In genomic region chr10:91350651-91351081, GRCh38 we compare ENCODE assay signal across 17 cellular contexts. TPM values are rescaled to one million over a fixed set of nuclear protein-coding genes. Genes with fewer than 3 reads are reported as not detected.
DNase-seq lines count a peak whose midpoint lies in the region; ATAC-seq, FAIRE-seq and TF ChIP-seq lines count a peak whose summit lies in the region.
"Had no signal": no experiment of that assay in that cellular context is flagged by ENCODE, and none has a peak within 500 bp of the region (broad histone marks: within the 10 kb centered on the region; RNA-seq: fewer than 3 reads in every experiment).

No MANE protein-coding gene starts in this region.

- TF ChIP-seq POLR2A in right lobe of liver (IDR thresholded peaks at IDR 0.05), result no peak
- TF ChIP-seq POLR2A in uterus (IDR thresholded peaks at IDR 0.05), result no peak

- no peaks in the 10 kb centered on the region for H3K27me3 ChIP-seq in right lobe of liver
- no peaks in the 10 kb centered on the region for H3K27me3 ChIP-seq in uterus
- H3K27me3 ChIP-seq in effector memory CD4-positive, alpha-beta T cell (replicated peaks; ENCODE audit: control insufficient read depth, insufficient read depth, low read length, poor library complexity, severe bottlenecking), result no peaks in the 10 kb centered on the region

- H3K27ac ChIP-seq in caudate nucleus (ENCODE audit: low read depth, low read length) (peak overlapping the region; percentile 0), right lobe of liver (peak overlapping the region in 2 of 3 donors; percentile 21 to 27), uterus (no peak overlapping the region)
- no peak overlapping the region for H3K27ac ChIP-seq in effector memory CD4-positive, alpha-beta T cell (ENCODE audit: insufficient read depth, low read length, poor library complexity, severe bottlenecking)

- DNase-seq in NCI-H748 (lab: John Stamatoyannopoulos, UW; ENCODE audit: unreplicated experiment) (peak; percentile 3), NCI-H748 treated with DMSO at 0.1 percent for 48 hours (lab: John Stamatoyannopoulos, UW) (no peak), caudate nucleus (lab: John Stamatoyannopoulos, UW) (no peak), right lobe of liver (no peak), urothelium cell line (ENCODE audit: low spot score) (peak; percentile 19), uterus (no peak)
- no peak for DNase-seq in effector memory CD4-positive, alpha-beta T cell
- DNase-seq: ACHN; activated CD8-positive, alpha-beta T cell treated with anti-CD3 and anti-CD28 coated beads for 36 hours; endodermal cell; NCI-H82; SHP77; stimulated activated naive CD8-positive, alpha-beta T cell treated with anti-CD3 and anti-CD28 coated beads, Interleukin-15, Interleukin-2, amounts not matched to agents 100 U/mL and 50 U/mL, for 24 hours; T1000 had no signal

- H3K4me1 ChIP-seq in right lobe of liver (peaks cover 0 to 4% (median 0%) of the 10 kb centered on the region in 4 donors), uterus (no peaks in the 10 kb centered on the region)
- no peaks in the 10 kb centered on the region for H3K4me1 ChIP-seq in effector memory CD4-positive, alpha-beta T cell (ENCODE audit: control insufficient read depth, insufficient read depth, low read length, poor library complexity, severe bottlenecking)

- ATAC-seq in right lobe of liver, result peak; percentile 60 to 76 (median 69)
- no peak for ATAC-seq in GM18520 (IDR thresholded peaks at IDR 0.05; ENCODE audit: unreplicated experiment)
- ATAC-seq: activated CD8-positive, alpha-beta T cell treated with anti-CD3 and anti-CD28 coated beads for 36 hours; activated T-helper 17 cell treated with anti-CD3 and anti-CD28 coated beads, Interleukin-2, amount 50 U/mL, for 72 hours; natural killer cell treated with Interleukin-12 subunit alpha and Interleukin-12 subunit beta and Interleukin-15 and Interleukin-18, amount 100 ng/mL, for 72 hours; stimulated activated naive CD8-positive, alpha-beta T cell treated with anti-CD3 and anti-CD28 coated beads, Interleukin-15, Interleukin-2, amounts not matched to agents 100 U/mL and 50 U/mL, for 24 hours had no signal

- H3K36me3 ChIP-seq in right lobe of liver, result no peaks in the 10 kb centered on the region
- no peaks in the 10 kb centered on the region for H3K36me3 ChIP-seq in uterus
- no peaks in the 10 kb centered on the region for H3K36me3 ChIP-seq in effector memory CD4-positive, alpha-beta T cell (ENCODE audit: control insufficient read depth, insufficient read depth, low read length)

- H3K4me3 ChIP-seq in right lobe of liver (no peak overlapping the region), uterus (no peak overlapping the region)
- H3K4me3 ChIP-seq in effector memory CD4-positive, alpha-beta T cell (ENCODE audit: insufficient read depth, low read depth, low read length, poor library complexity, severe bottlenecking), result no peak overlapping the region

- no peaks in the 10 kb centered on the region for H3K9me3 ChIP-seq in right lobe of liver
- no peaks in the 10 kb centered on the region for H3K9me3 ChIP-seq in uterus
- no peaks in the 10 kb centered on the region for H3K9me3 ChIP-seq in effector memory CD4-positive, alpha-beta T cell (ENCODE audit: control insufficient read depth, low read length)

- no peak for FAIRE-seq in urothelium cell line (lab: Jason Lieb, UNC)

- WGBS in right lobe of liver (ENCODE audit: insufficient coverage, low coverage, low lambda C conversion rate, missing lambda C conversion rate), result 13% methylated on average over 2 of the region's 2 CpGs

- TF ChIP-seq CTCF in right lobe of liver (IDR thresholded peaks at IDR 0.05) (no peak), uterus (IDR thresholded peaks at IDR 0.05) (no peak)

- intact Hi-C loops in right lobe of liver (cut with DNase I) (no loop called here), uterus (cut with DNase I; ENCODE audit: low total_unique reads) (no loop called here)

RNA-seq across cellular contexts. Expression of gene HECTD2, which starts 59.5 kb away (rescaled TPM):
- total RNA-seq in right lobe of liver (1 to 10 TPM; 1.5 to 3.7 (median 3.1) TPM), uterus (10 to 100 TPM; 21.0 to 65.7 (median 33.2) TPM)

Comparison
In these comparisons a context has a peak if more than half of its experiments do, and no peak if none do; other contexts are left out.
1. DNase-seq: peak in NCI-H748 (single experiment) and urothelium cell line (single experiment); none in NCI-H748 treated with DMSO at 0.1 percent for 48 hours (single experiment), caudate nucleus (0 of 61), right lobe of liver (0 of 3), uterus (0 of 2) and effector memory CD4-positive, alpha-beta T cell (0 of 3).
2. H3K27ac ChIP-seq: peak in caudate nucleus (single experiment) and right lobe of liver (2 of 3); none in uterus (0 of 2) and effector memory CD4-positive, alpha-beta T cell (single experiment).
3. RNA of gene HECTD2, which starts 59.5 kb away (total RNA-seq): 21.0 to 65.7 TPM in uterus; 1.5 to 3.7 TPM in right lobe of liver; every median in the first group is over 4 times any median in the second.